1 cellular context compared by ENCODE assay signal in genomic region chr9:123111977-123112869, GRCh38.
TF ChIP-seq lines count a peak whose summit lies in the region.

No MANE protein-coding gene starts in this region.

TF ChIP-seq in GM23338, 12 proteins besides CTCF, POLR2A, EP300 and RAD21 (continued from another document):
- no peak for TF ChIP-seq REST (IDR thresholded peaks at IDR 0.05; ENCODE audit: unreplicated experiment)
- TF ChIP-seq EZH2phosphoT487 (IDR thresholded peaks at IDR 0.05; ENCODE audit: unreplicated experiment): no peak
- TF ChIP-seq NANOG (IDR thresholded peaks at IDR 0.05; ENCODE audit: borderline replicate concordance): no peak
- TF ChIP-seq ZNF462 (CRISPR knock-in tag; IDR thresholded peaks at IDR 0.05): no peak
- no peak for TF ChIP-seq EZH2 (IDR thresholded peaks at IDR 0.05; ENCODE audit: low read depth, unreplicated experiment)
- TF ChIP-seq ZNF331 (CRISPR knock-in tag; IDR thresholded peaks at IDR 0.05; ENCODE audit: low read depth): no peak
- TF ChIP-seq ZNF114 (CRISPR knock-in tag; IDR thresholded peaks at IDR 0.05): no peak
- TF ChIP-seq CREB1 (CRISPR knock-in tag; IDR thresholded peaks at IDR 0.05; ENCODE audit: low read depth): no peak
- TF ChIP-seq STAT1 (IDR thresholded peaks at IDR 0.05; ENCODE audit: unreplicated experiment): no peak
